Comparison of ENCODE assay signal across 21 cellular contexts in genomic region chr22:31056986-31057599, GRCh38. TPM values are rescaled to one million over a fixed set of nuclear protein-coding genes. Genes with fewer than 3 reads are reported as not detected.
DNase-seq lines count a peak whose midpoint lies in the region; ATAC-seq and TF ChIP-seq lines count a peak whose summit lies in the region.
"Had no signal": no experiment of that assay in that cellular context is flagged by ENCODE, and none has a peak within 500 bp of the region (broad histone marks: within the 10 kb centered on the region; RNA-seq: fewer than 3 reads in every experiment).

No MANE protein-coding gene starts in this region.

- no peaks in the 10 kb centered on the region for H3K36me3 ChIP-seq in RWPE2 (ENCODE audit: low read depth)
- H3K36me3 ChIP-seq in esophagus squamous epithelium: no peaks in the 10 kb centered on the region
- H3K36me3 ChIP-seq in neural progenitor cell: no peaks in the 10 kb centered on the region
- no peaks in the 10 kb centered on the region for H3K36me3 ChIP-seq in uterus
- H3K36me3 ChIP-seq: gastrocnemius medialis, left lung, WERI-Rb-1 had no signal

- H3K27me3 ChIP-seq in RWPE2 (ENCODE audit: insufficient read depth, poor library complexity, severe bottlenecking): no peaks in the 10 kb centered on the region
- no peaks in the 10 kb centered on the region for H3K27me3 ChIP-seq in esophagus squamous epithelium
- H3K27me3 ChIP-seq in neural progenitor cell: no peaks in the 10 kb centered on the region
- H3K27me3 ChIP-seq in uterus: no peaks in the 10 kb centered on the region
- H3K27me3 ChIP-seq: gastrocnemius medialis, left lung had no signal

- H4K20me1 ChIP-seq in neural progenitor cell (ENCODE audit: low read depth): no peaks in the 10 kb centered on the region

- H3K4me3 ChIP-seq in RWPE2 (ENCODE audit: severe bottlenecking) (no peak overlapping the region), esophagus squamous epithelium (no peak overlapping the region), neural progenitor cell (no peak overlapping the region), uterus (no peak overlapping the region)
- H3K4me3 ChIP-seq: gastrocnemius medialis, K562, left lung had no signal

- H3K9ac ChIP-seq in neural progenitor cell: no peak overlapping the region

- no peak for TF ChIP-seq CTCF in RWPE2 (IDR thresholded peaks at IDR 0.05; ENCODE audit: poor library complexity, severe bottlenecking)
- no peak for TF ChIP-seq CTCF in esophagus squamous epithelium (IDR thresholded peaks at IDR 0.05)
- no peak for TF ChIP-seq CTCF in neural progenitor cell (IDR thresholded peaks at IDR 0.05)
- TF ChIP-seq CTCF in uterus (IDR thresholded peaks at IDR 0.05): no peak

- intact Hi-C loops in esophagus squamous epithelium (cut with DNase I): no loop called here
- intact Hi-C loops in uterus (cut with DNase I; ENCODE audit: low total_unique reads): no loop called here

- no peaks in the 10 kb centered on the region for H3K9me3 Mint-ChIP-seq in neural progenitor cell
- H3K9me3 Mint-ChIP-seq: activated naive CD4-positive, alpha-beta T cell treated with anti-CD3 and anti-CD28 coated beads, Interleukin-2, amount 50 U/mL, for 72 hours; activated T-helper 17 cell treated with anti-CD3 and anti-CD28 coated beads, Interleukin-2, amount 50 U/mL, for 72 hours; CD4-positive, alpha-beta memory T cell; T-helper 2 cell treated with Interferon-gamma antibody and Interleukin-4, amounts not matched to agents 5 μg/mL and 100 μg/mL, for 36 hours had no signal

- TF ChIP-seq POLR2A in esophagus squamous epithelium (IDR thresholded peaks at IDR 0.05) (no peak), uterus (IDR thresholded peaks at IDR 0.05) (no peak)

- no peaks in the 10 kb centered on the region for H3K9me3 ChIP-seq in RWPE2 (ENCODE audit: severe bottlenecking)
- no peaks in the 10 kb centered on the region for H3K9me3 ChIP-seq in esophagus squamous epithelium
- H3K9me3 ChIP-seq in neural progenitor cell (ENCODE audit: low read depth): no peaks in the 10 kb centered on the region
- no peaks in the 10 kb centered on the region for H3K9me3 ChIP-seq in uterus
- H3K9me3 ChIP-seq: gastrocnemius medialis, left lung had no signal

- H2AFZ ChIP-seq in neural progenitor cell (replicated peaks): peak overlapping the region; percentile 60

- H3K79me2 ChIP-seq in neural progenitor cell (ENCODE audit: low read depth): no peaks in the 10 kb centered on the region

- WGBS in esophagus squamous epithelium, 2 donors: 53 to 77% methylated on average over 5 of the region's 5 CpGs

- no peak overlapping the region for H3K27ac Mint-ChIP-seq in neural progenitor cell
- H3K27ac Mint-ChIP-seq: activated naive CD4-positive, alpha-beta T cell treated with anti-CD3 and anti-CD28 coated beads, Interleukin-2, amount 50 U/mL, for 72 hours; activated T-helper 17 cell treated with anti-CD3 and anti-CD28 coated beads, Interleukin-2, amount 50 U/mL, for 72 hours; T-helper 2 cell treated with Interferon-gamma antibody and Interleukin-4, amounts not matched to agents 5 μg/mL and 100 μg/mL, for 36 hours had no signal

- H3K27ac ChIP-seq in RWPE2 (ENCODE audit: poor library complexity, severe bottlenecking): peak overlapping the region; percentile 79
- H3K27ac ChIP-seq in esophagus squamous epithelium: peak overlapping the region in 3 of 4 donors; percentile 88 to 93 (median 90)
- H3K27ac ChIP-seq in neural progenitor cell: no peak overlapping the region
- H3K27ac ChIP-seq in uterus: peak overlapping the region; percentile 88 to 99
- H3K27ac ChIP-seq: WERI-Rb-1 had no signal

- no peak for ATAC-seq in RWPE2 (ENCODE audit: low read depth)
- ATAC-seq: activated naive CD4-positive, alpha-beta T cell treated with anti-CD3 and anti-CD28 coated beads, Interleukin-2, amount 50 U/mL, for 72 hours; activated T-helper 17 cell treated with anti-CD3 and anti-CD28 coated beads, Interleukin-2, amount 50 U/mL, for 72 hours; gastrocnemius medialis; K562; left lung; Right ventricle myocardium inferior had no signal

- H3K27me3 Mint-ChIP-seq in neural progenitor cell (ENCODE audit: insufficient read depth, low read depth): no peaks in the 10 kb centered on the region
- H3K27me3 Mint-ChIP-seq: activated T-helper 17 cell treated with anti-CD3 and anti-CD28 coated beads, Interleukin-2, amount 50 U/mL, for 72 hours; CD4-positive, alpha-beta memory T cell had no signal

- DNase-seq in RWPE2 (ENCODE audit: low spot score) (no peak), esophagus squamous epithelium (lab: John Stamatoyannopoulos, UW) (no peak), neural progenitor cell (ENCODE audit: low spot score) (no peak), uterus (no peak), NCI-H146 (lab: John Stamatoyannopoulos, UW) (no peak), amniotic stem cell (lab: John Stamatoyannopoulos, UW) (no peak), NAMALWA (ENCODE audit: low spot score) (no peak)
- DNase-seq: activated CD4-positive, alpha-beta T cell treated with anti-CD3 and anti-CD28 coated beads, Interleukin-2, amount 50 U/mL, for 1 hour; CD4-positive, alpha-beta memory T cell; cerebellar nuclear complex; gastrocnemius medialis; hypothalamus; left lung; NCI-H1417; NCI-H446; WERI-Rb-1 had no signal

- no peak overlapping the region for H3K4me3 Mint-ChIP-seq in neural progenitor cell
- H3K4me3 Mint-ChIP-seq: activated T-helper 17 cell treated with anti-CD3 and anti-CD28 coated beads, Interleukin-2, amount 50 U/mL, for 72 hours; CD4-positive, alpha-beta memory T cell; T-helper 2 cell treated with Interferon-gamma antibody and Interleukin-4, amounts not matched to agents 5 μg/mL and 100 μg/mL, for 36 hours had no signal

- peaks cover 6% of the 10 kb centered on the region for H3F3A ChIP-seq in neural progenitor cell (ENCODE audit: low read depth)

- H3K4me1 Mint-ChIP-seq in neural progenitor cell: peaks cover 12% of the 10 kb centered on the region
- H3K4me1 Mint-ChIP-seq: activated T-helper 17 cell treated with anti-CD3 and anti-CD28 coated beads, Interleukin-2, amount 50 U/mL, for 72 hours; CD4-positive, alpha-beta memory T cell had no signal

- H3K36me3 Mint-ChIP-seq in neural progenitor cell: no peaks in the 10 kb centered on the region
- H3K36me3 Mint-ChIP-seq: activated naive CD4-positive, alpha-beta T cell treated with anti-CD3 and anti-CD28 coated beads, Interleukin-2, amount 50 U/mL, for 72 hours; CD4-positive, alpha-beta memory T cell had no signal

- peaks cover 14% of the 10 kb centered on the region for H3K4me1 ChIP-seq in RWPE2 (ENCODE audit: insufficient read depth, poor library complexity, severe bottlenecking)
- H3K4me1 ChIP-seq in esophagus squamous epithelium: peaks cover 11 to 32% (median 15%) of the 10 kb centered on the region in 3 donors
- H3K4me1 ChIP-seq in neural progenitor cell: peaks cover 9% of the 10 kb centered on the region
- H3K4me1 ChIP-seq in uterus: peaks cover 5 to 7% of the 10 kb centered on the region in 2 donors

- H3K4me2 ChIP-seq in neural progenitor cell: no peak overlapping the region

RNA-seq across cellular contexts. Expression of gene SMTN, which starts 24.0 kb away (rescaled TPM):
- 100 to 1,000 TPM in 1 of 4 donors, 10 to 100 TPM in 3; 28.2 to 158 (median 45.8) TPM for total RNA-seq in esophagus squamous epithelium
- 14.1 and 24.0 TPM in 2 replicates for total RNA-seq in neural progenitor cell (ENCODE audit: low replicate concordance)
- 100 to 1,000 TPM; 182 to 647 (median 274) TPM for total RNA-seq in uterus

RNA-seq across cellular contexts. Expression of gene SELENOM, which starts 50.3 kb away (rescaled TPM):
- total RNA-seq in esophagus squamous epithelium (100 to 1,000 TPM in 2 of 4 donors, 10 to 100 TPM in 2; 13.3 to 291 (median 67.6) TPM), neural progenitor cell (ENCODE audit: low replicate concordance) (7.4 and 13.9 TPM in 2 replicates), uterus (1,000 to 10,000 TPM in 2 of 4 donors, 100 to 1,000 TPM in 1, 10 to 100 TPM in 1; 91.7 to 2,170 (median 948) TPM)
